15 cellular contexts compared by ENCODE assay signal in genomic region chr10:78505657-78506056, GRCh38.
"Had no signal": no experiment of that assay in that cellular context is flagged by ENCODE, and none has a peak within 500 bp of the region (broad histone marks: within the 10 kb centered on the region; RNA-seq: fewer than 3 reads in every experiment).

No MANE protein-coding gene starts in this region.

- H3K9me3 ChIP-seq: body of pancreas, gastroesophageal sphincter, pancreas, thyroid gland, vagina had no signal

- H3K4me1 ChIP-seq: body of pancreas, pancreas had no signal

- H3K4me3 ChIP-seq: body of pancreas, coronary artery, gastroesophageal sphincter, pancreas, thyroid gland, vagina had no signal

- DNase-seq: activated T-cell treated with anti-CD3 and anti-CD28 coated beads, Interleukin-2, amount 50 U/mL, for 1 hour; body of pancreas; central memory CD4-positive, alpha-beta T cell; effector CD4-positive, alpha-beta T cell; kidney glomerular epithelial cell; pancreas; stimulated activated CD4-positive, alpha-beta T cell treated with anti-CD3 and anti-CD28 coated beads, Interleukin-15, amount 100 ng/mL, for 24 hours; stimulated activated CD4-positive, alpha-beta T cell treated with anti-CD3 and anti-CD28 coated beads, Interleukin-4, amount 100 ng/mL, for 24 hours; SW 1271; thyroid gland had no signal

- H3K36me3 ChIP-seq: gastroesophageal sphincter, pancreas, thyroid gland, vagina had no signal

- FAIRE-seq: endothelial cell of umbilical vein, pancreas had no signal

- H3K27ac ChIP-seq: body of pancreas, coronary artery, pancreas, thyroid gland, VCaP had no signal

- H3K27me3 ChIP-seq: body of pancreas, gastroesophageal sphincter, pancreas, thyroid gland, vagina had no signal
